ENCODE assay signal across 12 cellular contexts in the genomic region with DNA sequence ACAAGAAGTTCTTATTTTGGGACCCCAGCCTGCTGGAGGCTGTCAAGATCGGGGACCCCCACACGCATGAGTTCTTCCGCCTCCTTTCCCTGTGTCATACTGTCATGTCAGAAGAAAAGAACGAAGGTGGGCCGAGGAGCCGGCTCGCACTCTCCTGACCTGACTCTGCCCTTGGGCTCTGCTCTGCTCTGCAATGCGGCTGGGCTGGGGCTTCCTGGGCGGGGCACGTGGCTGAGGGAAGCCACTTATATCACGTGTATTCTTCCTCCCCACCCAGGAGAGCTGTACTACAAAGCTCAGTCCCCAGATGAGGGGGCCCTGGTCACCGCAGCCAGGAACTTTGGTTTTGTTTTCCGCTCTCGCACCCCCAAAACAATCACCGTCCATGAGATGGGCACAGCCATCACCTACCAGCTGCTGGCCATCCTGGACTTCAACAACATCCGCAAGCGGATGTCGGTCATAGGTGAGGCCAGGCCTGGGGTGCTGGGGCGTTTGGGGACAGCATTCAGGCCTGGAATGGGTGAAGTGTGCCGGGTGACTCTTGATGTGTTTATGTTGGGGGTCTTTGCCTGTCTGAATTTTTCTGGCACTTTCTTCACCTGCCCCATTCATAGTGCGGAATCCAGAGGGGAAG. TPM values are rescaled to one million over a fixed set of nuclear protein-coding genes. Genes with fewer than 3 reads are reported as not detected.
DNase-seq lines count a peak whose midpoint lies in the region; ATAC-seq, FAIRE-seq and TF ChIP-seq lines count a peak whose summit lies in the region.
"Had no signal": no experiment of that assay in that cellular context is flagged by ENCODE, and none has a peak within 500 bp of the region (broad histone marks: within the 10 kb centered on the region; RNA-seq: fewer than 3 reads in every experiment).

No MANE protein-coding gene starts in this region.

- H3K4me1 ChIP-seq in Peyer's patch (peaks cover 0 to 13% (median 4%) of the 10 kb centered on the region in 4 donors), heart left ventricle (peaks cover 0 to 51% (median 0%) of the 10 kb centered on the region in 12 donors)
- H3K4me1 ChIP-seq: sigmoid colon had no signal

- peak in 3 of 4 donors; percentile 50 to 67 (median 56) for ATAC-seq in heart left ventricle
- no peak for ATAC-seq in WTC11
- ATAC-seq: Panc1 had no signal

- H3K4me1 Mint-ChIP-seq in WTC11 = no peaks in the 10 kb centered on the region
- H3K4me1 Mint-ChIP-seq: brain had no signal

- H3K27ac ChIP-seq in Peyer's patch = peak overlapping the region; percentile 46 to 73 (median 61)
- H3K27ac ChIP-seq in heart left ventricle = peak overlapping the region in 1 of 12 donors; percentile 84
- H3K27ac ChIP-seq: sigmoid colon had no signal

- no peaks in the 10 kb centered on the region for H3K9me3 ChIP-seq in Peyer's patch
- no peaks in the 10 kb centered on the region for H3K9me3 ChIP-seq in heart left ventricle
- H3K9me3 ChIP-seq: MG63, sigmoid colon had no signal

- CTCF ChIA-PET in WTC11 (lab: Charles Lee) = interaction anchor here (1.2 to 1.9 kb wide), 3 partner anchors 14 to 204 kb away, joined by 4 to 5 read pairs (median 4); no protein-coding TSS in a partner anchor

- FAIRE-seq in D721Med (lab: Jason Lieb, UNC) = no peak

- peaks cover 70% of the 10 kb centered on the region for H3K36me3 Mint-ChIP-seq in WTC11

- 73 to 78% (median 75%) methylated on average over 19 to 21 of the region's 21 CpGs for WGBS in heart left ventricle, 4 donors

- H3K27me3 ChIP-seq in Peyer's patch (no peaks in the 10 kb centered on the region), heart left ventricle (no peaks in the 10 kb centered on the region)
- H3K27me3 ChIP-seq: MG63, sigmoid colon had no signal

- TF ChIP-seq POLR2A in Peyer's patch (IDR thresholded peaks at IDR 0.05) = peak in 1 of 2 donors; percentile 14
- TF ChIP-seq POLR2A in heart left ventricle (IDR thresholded peaks at IDR 0.05) = no peak

- intact Hi-C loops in heart left ventricle (cut with DNase I) = no loop called here

- H3K4me3 Mint-ChIP-seq in WTC11 = no peak overlapping the region
- H3K4me3 Mint-ChIP-seq: brain had no signal

- H3K36me3 ChIP-seq in Peyer's patch = peaks cover 0 to 81% (median 0%) of the 10 kb centered on the region in 3 donors
- peaks cover 0 to 100% (median 89%) of the 10 kb centered on the region in 9 donors for H3K36me3 ChIP-seq in heart left ventricle

- H3K9me3 Mint-ChIP-seq in WTC11 = no peaks in the 10 kb centered on the region
- H3K9me3 Mint-ChIP-seq: brain had no signal

- no peak overlapping the region for H3K27ac Mint-ChIP-seq in WTC11
- H3K27ac Mint-ChIP-seq: brain had no signal

- peak; percentile 63 to 89 (median 76) for DNase-seq in Peyer's patch
- DNase-seq in activated T-cell treated with anti-CD3 and anti-CD28 coated beads for 24 hours (ENCODE audit: low read depth) = peak; percentile 56
- DNase-seq in heart left ventricle = peak in 1 of 5 donors; percentile 74
- DNase-seq in stimulated activated CD8-positive, alpha-beta memory T cell treated with anti-CD3 and anti-CD28 coated beads, Interleukin-15, amount 100 ng/mL, for 24 hours (ENCODE audit: low read depth) = peak; percentile 37
- no peak for DNase-seq in DMS153 treated with DMSO at 0.1 percent for 48 hours (lab: John Stamatoyannopoulos, UW; ENCODE audit: unreplicated experiment)
- DNase-seq in SK-N-DZ (ENCODE audit: low spot score) = no peak
- no peak for DNase-seq in D721Med (ENCODE audit: insufficient read length, low spot score)
- no peak for DNase-seq in WTC11 (ENCODE audit: low spot score)
- DNase-seq: MG63, sigmoid colon had no signal

- H3K27me3 Mint-ChIP-seq in WTC11 (ENCODE audit: low read depth) = no peaks in the 10 kb centered on the region

- TF ChIP-seq CTCF in Peyer's patch (IDR thresholded peaks at IDR 0.05) (no peak), heart left ventricle (IDR thresholded peaks at IDR 0.05) (no peak), D721Med (IDR thresholded peaks at IDR 0.05; ENCODE audit: insufficient read depth, missing control alignments) (no peak), WTC11 (IDR thresholded peaks at IDR 0.05) (no peak)

- POLR2A ChIA-PET in WTC11 (lab: Charles Lee) = interaction anchor here (0.6 kb wide), 1 partner anchor 611 kb away, joined by 4 read pairs; no protein-coding TSS in a partner anchor

- H3K4me3 ChIP-seq in Peyer's patch (peak overlapping the region in 2 of 4 donors; percentile 19 to 22), heart left ventricle (peak overlapping the region in 1 of 12 donors; percentile 40)
- H3K4me3 ChIP-seq: MG63, sigmoid colon had no signal

TF ChIP-seq in WTC11, 78 proteins besides CTCF, POLR2A, EP300 and RAD21:
- TF ChIP-seq ZNF219 (CRISPR knock-in tag; IDR thresholded peaks at IDR 0.05; ENCODE audit: borderline replicate concordance) (no peak), SMAD3 (CRISPR knock-in tag; IDR thresholded peaks at IDR 0.05; ENCODE audit: borderline replicate concordance) (no peak), CREB1 (CRISPR knock-in tag; IDR thresholded peaks at IDR 0.05) (no peak), PRRX2 (CRISPR knock-in tag; IDR thresholded peaks at IDR 0.05) (no peak), NR1H2 (CRISPR knock-in tag; IDR thresholded peaks at IDR 0.05) (no peak)
- TF ChIP-seq, protein P1, sequence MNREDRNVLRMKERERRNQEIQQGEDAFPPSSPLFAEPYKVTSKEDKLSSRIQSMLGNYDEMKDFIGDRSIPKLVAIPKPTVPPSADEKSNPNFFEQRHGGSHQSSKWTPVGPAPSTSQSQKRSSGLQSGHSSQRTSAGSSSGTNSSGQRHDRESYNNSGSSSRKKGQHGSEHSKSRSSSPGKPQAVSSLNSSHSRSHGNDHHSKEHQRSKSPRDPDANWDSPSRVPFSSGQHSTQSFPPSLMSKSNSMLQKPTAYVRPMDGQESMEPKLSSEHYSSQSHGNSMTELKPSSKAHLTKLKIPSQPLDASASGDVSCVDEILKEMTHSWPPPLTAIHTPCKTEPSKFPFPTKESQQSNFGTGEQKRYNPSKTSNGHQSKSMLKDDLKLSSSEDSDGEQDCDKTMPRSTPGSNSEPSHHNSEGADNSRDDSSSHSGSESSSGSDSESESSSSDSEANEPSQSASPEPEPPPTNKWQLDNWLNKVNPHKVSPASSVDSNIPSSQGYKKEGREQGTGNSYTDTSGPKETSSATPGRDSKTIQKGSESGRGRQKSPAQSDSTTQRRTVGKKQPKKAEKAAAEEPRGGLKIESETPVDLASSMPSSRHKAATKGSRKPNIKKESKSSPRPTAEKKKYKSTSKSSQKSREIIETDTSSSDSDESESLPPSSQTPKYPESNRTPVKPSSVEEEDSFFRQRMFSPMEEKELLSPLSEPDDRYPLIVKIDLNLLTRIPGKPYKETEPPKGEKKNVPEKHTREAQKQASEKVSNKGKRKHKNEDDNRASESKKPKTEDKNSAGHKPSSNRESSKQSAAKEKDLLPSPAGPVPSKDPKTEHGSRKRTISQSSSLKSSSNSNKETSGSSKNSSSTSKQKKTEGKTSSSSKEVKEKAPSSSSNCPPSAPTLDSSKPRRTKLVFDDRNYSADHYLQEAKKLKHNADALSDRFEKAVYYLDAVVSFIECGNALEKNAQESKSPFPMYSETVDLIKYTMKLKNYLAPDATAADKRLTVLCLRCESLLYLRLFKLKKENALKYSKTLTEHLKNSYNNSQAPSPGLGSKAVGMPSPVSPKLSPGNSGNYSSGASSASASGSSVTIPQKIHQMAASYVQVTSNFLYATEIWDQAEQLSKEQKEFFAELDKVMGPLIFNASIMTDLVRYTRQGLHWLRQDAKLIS (CRISPR knock-in tag; IDR thresholded peaks at IDR 0.05; ENCODE audit: borderline replicate concordance) = no peak
- TF ChIP-seq, protein P2, sequence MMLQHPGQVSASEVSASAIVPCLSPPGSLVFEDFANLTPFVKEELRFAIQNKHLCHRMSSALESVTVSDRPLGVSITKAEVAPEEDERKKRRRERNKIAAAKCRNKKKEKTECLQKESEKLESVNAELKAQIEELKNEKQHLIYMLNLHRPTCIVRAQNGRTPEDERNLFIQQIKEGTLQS (CRISPR knock-in tag; conservative IDR thresholded peaks at IDR 0.05) = no peak
- TF ChIP-seq, protein P3, sequence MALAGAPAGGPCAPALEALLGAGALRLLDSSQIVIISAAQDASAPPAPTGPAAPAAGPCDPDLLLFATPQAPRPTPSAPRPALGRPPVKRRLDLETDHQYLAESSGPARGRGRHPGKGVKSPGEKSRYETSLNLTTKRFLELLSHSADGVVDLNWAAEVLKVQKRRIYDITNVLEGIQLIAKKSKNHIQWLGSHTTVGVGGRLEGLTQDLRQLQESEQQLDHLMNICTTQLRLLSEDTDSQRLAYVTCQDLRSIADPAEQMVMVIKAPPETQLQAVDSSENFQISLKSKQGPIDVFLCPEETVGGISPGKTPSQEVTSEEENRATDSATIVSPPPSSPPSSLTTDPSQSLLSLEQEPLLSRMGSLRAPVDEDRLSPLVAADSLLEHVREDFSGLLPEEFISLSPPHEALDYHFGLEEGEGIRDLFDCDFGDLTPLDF (CRISPR knock-in tag; IDR thresholded peaks at IDR 0.05) = no peak
TF ChIP-seq in WTC11: peak in this region for 0.

RNA-seq across cellular contexts. Expression of a gene that starts 17.6 kb away (rescaled TPM):
- total RNA-seq in Peyer's patch = 10 to 100 TPM; 18.6 to 56.9 (median 31.8) TPM
- total RNA-seq in heart left ventricle = 10 to 100 TPM in 8 of 9 donors, 1 to 10 TPM in 1; 9.4 to 45.0 (median 15.5) TPM
- polyA plus RNA-seq in heart left ventricle = 10 to 100 TPM in 1 of 2 donors, 1 to 10 TPM in 1; 7.2 to 18.3 TPM
- polyA plus RNA-seq in SK-N-DZ (2014; cell fraction: cytosol; rRNA removed) = 60.3 and 71.0 TPM in 2 replicates
- 138 TPM in 2 replicates for polyA plus RNA-seq in SK-N-DZ (2014; cell fraction: nucleus; rRNA removed)
- 38.8 to 50.0 TPM (median 40.8 TPM) in 3 replicates for total RNA-seq in WTC11 (2021)

RNA-seq across cellular contexts. Expression of a gene that starts 22.1 kb away (rescaled TPM):
- total RNA-seq in Peyer's patch (under 1 TPM in 1 of 4 donors, not detected in 3; 0.85 TPM), heart left ventricle (under 1 TPM in 6 of 9 donors, not detected in 3; 0.23 to 0.93 (median 0.55) TPM), WTC11 (2021) (not detected in 3 replicates)
- polyA plus RNA-seq in heart left ventricle = 1 to 10 TPM in 1 of 2 donors, under 1 TPM in 1; 0.15 to 1.2 TPM
- polyA plus RNA-seq in SK-N-DZ (2014; cell fraction: cytosol; rRNA removed) = 0.07 TPM in 1 of 2 replicates, not detected in the other
- not detected in 2 replicates for polyA plus RNA-seq in SK-N-DZ (2014; cell fraction: nucleus; rRNA removed)
- total RNA-seq: sigmoid colon had no signal
- polyA plus RNA-seq: sigmoid colon had no signal

Comparison
In these comparisons a context has a peak if more than half of its experiments do, and no peak if none do; other contexts are left out.
1. DNase-seq: peak in Peyer's patch (3 of 3), activated T-cell treated with anti-CD3 and anti-CD28 coated beads for 24 hours (single experiment) and stimulated activated CD8-positive, alpha-beta memory T cell treated with anti-CD3 and anti-CD28 coated beads, Interleukin-15, amount 100 ng/mL, for 24 hours (single experiment); none in DMS153 treated with DMSO at 0.1 percent for 48 hours (single experiment), SK-N-DZ (single experiment), D721Med (single experiment) and WTC11 (single experiment).